Comparison of ENCODE assay signal across 1 cellular context in genomic region chr15:60093273-60094067, GRCh38.
TF ChIP-seq lines count a peak whose summit lies in the region.

No MANE protein-coding gene starts in this region.

TF ChIP-seq in HEK293, 187 proteins besides CTCF, POLR2A, EP300 and RAD21 (continued from another document):
- TF ChIP-seq ZNF488 (tag by site-specific recombination; IDR thresholded peaks at IDR 0.05): peak; percentile 38; the same call in 1 of the 2 replicates
- TF ChIP-seq, protein P1, sequence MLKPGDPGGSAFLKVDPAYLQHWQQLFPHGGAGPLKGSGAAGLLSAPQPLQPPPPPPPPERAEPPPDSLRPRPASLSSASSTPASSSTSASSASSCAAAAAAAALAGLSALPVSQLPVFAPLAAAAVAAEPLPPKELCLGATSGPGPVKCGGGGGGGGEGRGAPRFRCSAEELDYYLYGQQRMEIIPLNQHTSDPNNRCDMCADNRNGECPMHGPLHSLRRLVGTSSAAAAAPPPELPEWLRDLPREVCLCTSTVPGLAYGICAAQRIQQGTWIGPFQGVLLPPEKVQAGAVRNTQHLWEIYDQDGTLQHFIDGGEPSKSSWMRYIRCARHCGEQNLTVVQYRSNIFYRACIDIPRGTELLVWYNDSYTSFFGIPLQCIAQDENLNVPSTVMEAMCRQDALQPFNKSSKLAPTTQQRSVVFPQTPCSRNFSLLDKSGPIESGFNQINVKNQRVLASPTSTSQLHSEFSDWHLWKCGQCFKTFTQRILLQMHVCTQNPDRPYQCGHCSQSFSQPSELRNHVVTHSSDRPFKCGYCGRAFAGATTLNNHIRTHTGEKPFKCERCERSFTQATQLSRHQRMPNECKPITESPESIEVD (tag by site-specific recombination; IDR thresholded peaks at IDR 0.05): peak; percentile 59; the same call in 1 of the 2 replicates
- no peak for TF ChIP-seq ZBTB21 (tag by site-specific recombination; IDR thresholded peaks at IDR 0.05)
- TF ChIP-seq, protein P2, sequence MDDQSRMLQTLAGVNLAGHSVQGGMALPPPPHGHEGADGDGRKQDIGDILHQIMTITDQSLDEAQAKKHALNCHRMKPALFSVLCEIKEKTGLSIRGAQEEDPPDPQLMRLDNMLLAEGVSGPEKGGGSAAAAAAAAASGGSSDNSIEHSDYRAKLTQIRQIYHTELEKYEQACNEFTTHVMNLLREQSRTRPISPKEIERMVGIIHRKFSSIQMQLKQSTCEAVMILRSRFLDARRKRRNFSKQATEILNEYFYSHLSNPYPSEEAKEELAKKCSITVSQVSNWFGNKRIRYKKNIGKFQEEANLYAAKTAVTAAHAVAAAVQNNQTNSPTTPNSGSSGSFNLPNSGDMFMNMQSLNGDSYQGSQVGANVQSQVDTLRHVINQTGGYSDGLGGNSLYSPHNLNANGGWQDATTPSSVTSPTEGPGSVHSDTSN (CRISPR knock-in tag; IDR thresholded peaks at IDR 0.05): no peak
- peak; percentile 29; the same call in 1 of the 2 replicates for TF ChIP-seq ZIC2 (tag by site-specific recombination; IDR thresholded peaks at IDR 0.05)
